ENCODE assay signal across 8 cellular contexts in the genomic region with DNA sequence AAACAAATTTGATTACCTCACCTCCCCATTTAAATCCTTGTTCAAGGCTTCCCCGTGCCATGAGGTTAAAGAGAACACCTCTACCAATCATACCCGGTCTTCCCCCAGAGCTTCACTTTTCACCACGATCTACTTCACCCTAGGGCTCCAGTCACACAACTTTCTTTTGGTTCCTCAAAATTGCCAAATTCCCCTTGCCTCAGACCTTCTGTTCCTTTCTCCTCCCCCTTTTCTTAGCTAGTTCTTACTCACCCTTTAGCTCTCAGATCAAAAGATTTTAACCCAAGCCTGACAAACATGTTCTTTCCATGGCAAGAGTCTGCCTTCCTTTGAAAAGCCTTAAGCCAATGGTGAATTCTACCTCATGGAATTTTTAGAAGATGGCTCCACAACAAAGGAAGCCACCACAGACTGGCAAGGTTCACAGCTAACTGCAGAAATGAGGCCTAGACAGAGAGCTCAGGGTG. TPM values are rescaled to one million over a fixed set of nuclear protein-coding genes. Genes with fewer than 3 reads are reported as not detected.
A peak's percentile ranks its signal among the peaks of the same experiment; 100 is the strongest.
DNase-seq lines count a peak whose midpoint lies in the region; ATAC-seq lines count a peak whose summit lies in the region.

No MANE protein-coding gene starts in this region.

- no peaks in the 10 kb centered on the region for H3K27me3 Mint-ChIP-seq in activated naive CD4-positive, alpha-beta T cell treated with anti-CD3 and anti-CD28 coated beads, Interleukin-2, amount 10 ng/mL, durations not matched to agents 7 days and 5 days
- no peaks in the 10 kb centered on the region for H3K27me3 Mint-ChIP-seq in naive thymus-derived CD4-positive, alpha-beta T cell

- peaks cover 14 to 15% of the 10 kb centered on the region in 2 donors for H3K4me1 ChIP-seq in naive thymus-derived CD4-positive, alpha-beta T cell (ENCODE audit: control insufficient read depth in 2 of 2, insufficient read depth in 2 of 2, low read length in 2 of 2)

- no peaks in the 10 kb centered on the region for H3K9me3 Mint-ChIP-seq in activated naive CD4-positive, alpha-beta T cell treated with anti-CD3 and anti-CD28 coated beads, Interleukin-2, amount 10 ng/mL, durations not matched to agents 7 days and 5 days
- H3K9me3 Mint-ChIP-seq in naive thymus-derived CD4-positive, alpha-beta T cell = no peaks in the 10 kb centered on the region

- CTCF ChIA-PET in activated naive CD4-positive, alpha-beta T cell treated with anti-CD3 and anti-CD28 coated beads, Interleukin-2, amount 10 ng/mL, durations not matched to agents 7 days and 5 days (lab: Charles Lee) = no interaction called here
- CTCF ChIA-PET in naive thymus-derived CD4-positive, alpha-beta T cell (lab: Charles Lee) = no interaction called here

- DNase-seq in ELF-1 (ENCODE audit: low read depth, low spot score) (peak; percentile 49), inferior parietal cortex (ENCODE audit: extremely low spot score) (no peak), occipital lobe (lab: John Stamatoyannopoulos, UW) (no peak), posterior cingulate gyrus (no peak)
- no peak for DNase-seq in activated naive CD4-positive, alpha-beta T cell treated with anti-CD3 and anti-CD28 coated beads, Interleukin-2, amount 10 ng/mL, durations not matched to agents 7 days and 5 days
- peak in 1 of 9 donors; percentile 10 for DNase-seq in naive thymus-derived CD4-positive, alpha-beta T cell

- ATAC-seq in GM19463 (IDR thresholded peaks at IDR 0.05; ENCODE audit: unreplicated experiment) (peak; percentile 77), HG03469 (IDR thresholded peaks at IDR 0.05; ENCODE audit: unreplicated experiment) (peak; percentile 67)
- peak; percentile 77 for ATAC-seq in naive thymus-derived CD4-positive, alpha-beta T cell

- no peaks in the 10 kb centered on the region for H3K27me3 ChIP-seq in naive thymus-derived CD4-positive, alpha-beta T cell (ENCODE audit: control insufficient read depth in 2 of 2, insufficient read depth in 2 of 2, low read length in 2 of 2)

- H3K36me3 ChIP-seq in naive thymus-derived CD4-positive, alpha-beta T cell (ENCODE audit: control insufficient read depth in 2 of 3, insufficient read depth in 3 of 3, low read length in 3 of 3) = no peaks in the 10 kb centered on the region

- POLR2A ChIA-PET in naive thymus-derived CD4-positive, alpha-beta T cell (lab: Charles Lee) = no interaction called here

- intact Hi-C loops in naive thymus-derived CD4-positive, alpha-beta T cell (cut with micrococcal nuclease) = loop anchor here in 1 of 2 donors (2.0 kb wide), 1 partner anchor 56 kb away; a partner anchor contains a TSS
- intact Hi-C loops in posterior cingulate gyrus (cut with DNase I) = no loop called here

- H3K36me3 Mint-ChIP-seq in activated naive CD4-positive, alpha-beta T cell treated with anti-CD3 and anti-CD28 coated beads, Interleukin-2, amount 10 ng/mL, durations not matched to agents 7 days and 5 days = peaks cover 30% of the 10 kb centered on the region
- peaks cover 3 to 43% (median 21%) of the 10 kb centered on the region in 5 donors for H3K36me3 Mint-ChIP-seq in naive thymus-derived CD4-positive, alpha-beta T cell

- no peak overlapping the region for H3K27ac ChIP-seq in naive thymus-derived CD4-positive, alpha-beta T cell (ENCODE audit: low read depth, low read length)

- H3K4me3 ChIP-seq in naive thymus-derived CD4-positive, alpha-beta T cell (ENCODE audit: low read length) = no peak overlapping the region

- H3K4me1 Mint-ChIP-seq in activated naive CD4-positive, alpha-beta T cell treated with anti-CD3 and anti-CD28 coated beads, Interleukin-2, amount 10 ng/mL, durations not matched to agents 7 days and 5 days = peaks cover 42% of the 10 kb centered on the region
- peaks cover 47 to 81% (median 66%) of the 10 kb centered on the region in 7 donors for H3K4me1 Mint-ChIP-seq in naive thymus-derived CD4-positive, alpha-beta T cell

- H3K9me3 ChIP-seq in naive thymus-derived CD4-positive, alpha-beta T cell (ENCODE audit: control insufficient read depth in 2 of 3, low read length in 3 of 3) = no peaks in the 10 kb centered on the region

- peak overlapping the region; percentile 34 for H3K27ac Mint-ChIP-seq in activated naive CD4-positive, alpha-beta T cell treated with anti-CD3 and anti-CD28 coated beads, Interleukin-2, amount 10 ng/mL, durations not matched to agents 7 days and 5 days
- peak overlapping the region in 7 of 9 donors; percentile 5 to 70 (median 24) for H3K27ac Mint-ChIP-seq in naive thymus-derived CD4-positive, alpha-beta T cell

- no peak overlapping the region for H3K4me3 Mint-ChIP-seq in activated naive CD4-positive, alpha-beta T cell treated with anti-CD3 and anti-CD28 coated beads, Interleukin-2, amount 10 ng/mL, durations not matched to agents 7 days and 5 days
- H3K4me3 Mint-ChIP-seq in naive thymus-derived CD4-positive, alpha-beta T cell = peak overlapping the region in 5 of 10 donors; percentile 1 to 31 (median 22)

RNA-seq across cellular contexts. Expression of a gene that starts 56.7 kb away (rescaled TPM):
- 10 to 100 TPM; 41.3 to 63.8 (median 55.8) TPM for total RNA-seq in naive thymus-derived CD4-positive, alpha-beta T cell
- polyA plus RNA-seq in naive thymus-derived CD4-positive, alpha-beta T cell = 10 to 100 TPM; 52.5 to 73.6 TPM
- total RNA-seq in occipital lobe = 37.6 TPM
